In the genomic region with DNA sequence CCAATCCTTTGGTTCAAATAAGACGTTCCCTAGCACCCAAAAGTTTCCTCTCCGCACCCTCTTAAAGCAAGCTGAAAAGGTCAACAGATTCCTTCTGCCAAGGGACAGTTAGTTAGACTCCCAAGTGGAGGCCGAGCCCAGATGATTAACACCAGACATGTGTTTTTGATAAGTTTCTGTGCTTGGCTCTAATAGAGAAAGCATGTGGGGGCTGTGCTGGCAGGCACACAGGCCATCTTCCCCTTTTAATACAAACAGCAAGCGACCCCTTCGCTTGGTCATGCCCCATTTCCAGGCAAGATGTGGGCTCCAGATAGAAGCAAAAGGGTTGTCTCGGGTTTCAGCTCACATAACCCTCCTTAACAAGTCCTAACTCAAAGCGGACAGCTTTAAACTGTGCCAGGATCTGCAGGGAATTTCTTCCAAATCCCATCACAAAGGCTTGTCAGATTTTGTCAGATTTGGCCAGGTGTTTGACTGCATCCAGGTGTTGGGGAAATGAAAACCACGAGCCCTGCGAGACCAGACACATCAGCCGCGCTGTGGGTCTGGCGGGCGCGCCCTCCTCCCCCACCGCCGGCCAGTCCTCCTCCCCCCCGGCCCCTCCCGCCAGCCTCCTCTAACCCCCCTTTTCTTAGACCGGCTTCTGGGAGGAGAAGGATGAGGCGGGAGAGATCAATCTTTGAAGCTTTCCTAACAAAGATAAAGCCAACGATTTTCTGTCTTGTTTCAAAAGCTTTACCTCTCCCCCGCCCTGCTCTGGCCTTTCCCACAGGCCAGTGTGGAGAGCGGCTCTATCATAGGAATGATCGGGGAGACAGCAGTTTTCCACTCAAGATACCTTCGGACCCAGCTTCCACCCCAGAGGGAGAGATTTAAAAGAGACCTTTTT, we compare ENCODE assay signal across 1 cellular context.
TF ChIP-seq lines count a peak whose summit lies in the region.

No MANE protein-coding gene starts in this region.

TF ChIP-seq in HEK293, 187 proteins besides CTCF, POLR2A, EP300 and RAD21 (continued from another document and continues in another):
- TF ChIP-seq ZSCAN23 (tag by site-specific recombination; IDR thresholded peaks at IDR 0.05) = no peak; the same call in 1 of the 2 replicates
- TF ChIP-seq ZNF549 (tag by site-specific recombination; IDR thresholded peaks at IDR 0.05) = no peak
- no peak for TF ChIP-seq ZNF157 (tag by site-specific recombination; IDR thresholded peaks at IDR 0.05)
- TF ChIP-seq ZNF335 (tag by site-specific recombination; conservative IDR thresholded peaks at IDR 0.05) = peak; percentile 17
- TF ChIP-seq ZNF324 (tag by site-specific recombination; IDR thresholded peaks at IDR 0.05) = no peak
- no peak for TF ChIP-seq MYNN (tag by site-specific recombination; IDR thresholded peaks at IDR 0.05; ENCODE audit: borderline replicate concordance)
- TF ChIP-seq, protein P1, sequence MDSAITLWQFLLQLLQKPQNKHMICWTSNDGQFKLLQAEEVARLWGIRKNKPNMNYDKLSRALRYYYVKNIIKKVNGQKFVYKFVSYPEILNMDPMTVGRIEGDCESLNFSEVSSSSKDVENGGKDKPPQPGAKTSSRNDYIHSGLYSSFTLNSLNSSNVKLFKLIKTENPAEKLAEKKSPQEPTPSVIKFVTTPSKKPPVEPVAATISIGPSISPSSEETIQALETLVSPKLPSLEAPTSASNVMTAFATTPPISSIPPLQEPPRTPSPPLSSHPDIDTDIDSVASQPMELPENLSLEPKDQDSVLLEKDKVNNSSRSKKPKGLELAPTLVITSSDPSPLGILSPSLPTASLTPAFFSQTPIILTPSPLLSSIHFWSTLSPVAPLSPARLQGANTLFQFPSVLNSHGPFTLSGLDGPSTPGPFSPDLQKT (IDR thresholded peaks at IDR 0.05; ENCODE audit: borderline replicate concordance, low read depth, low read length) = no peak
- no peak for TF ChIP-seq ZNF132 (tag by site-specific recombination; IDR thresholded peaks at IDR 0.05; ENCODE audit: borderline replicate concordance)
- TF ChIP-seq, protein P2, sequence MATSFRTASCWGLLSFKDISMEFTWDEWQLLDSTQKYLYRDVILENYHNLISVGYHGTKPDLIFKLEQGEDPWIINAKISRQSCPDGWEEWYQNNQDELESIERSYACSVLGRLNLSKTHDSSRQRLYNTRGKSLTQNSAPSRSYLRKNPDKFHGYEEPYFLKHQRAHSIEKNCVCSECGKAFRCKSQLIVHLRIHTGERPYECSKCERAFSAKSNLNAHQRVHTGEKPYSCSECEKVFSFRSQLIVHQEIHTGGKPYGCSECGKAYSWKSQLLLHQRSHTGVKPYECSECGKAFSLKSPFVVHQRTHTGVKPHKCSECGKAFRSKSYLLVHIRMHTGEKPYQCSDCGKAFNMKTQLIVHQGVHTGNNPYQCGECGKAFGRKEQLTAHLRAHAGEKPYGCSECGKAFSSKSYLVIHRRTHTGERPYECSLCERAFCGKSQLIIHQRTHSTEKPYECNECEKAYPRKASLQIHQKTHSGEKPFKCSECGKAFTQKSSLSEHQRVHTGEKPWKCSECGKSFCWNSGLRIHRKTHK (tag by site-specific recombination; IDR thresholded peaks at IDR 0.05) = no peak
- TF ChIP-seq, protein P3, sequence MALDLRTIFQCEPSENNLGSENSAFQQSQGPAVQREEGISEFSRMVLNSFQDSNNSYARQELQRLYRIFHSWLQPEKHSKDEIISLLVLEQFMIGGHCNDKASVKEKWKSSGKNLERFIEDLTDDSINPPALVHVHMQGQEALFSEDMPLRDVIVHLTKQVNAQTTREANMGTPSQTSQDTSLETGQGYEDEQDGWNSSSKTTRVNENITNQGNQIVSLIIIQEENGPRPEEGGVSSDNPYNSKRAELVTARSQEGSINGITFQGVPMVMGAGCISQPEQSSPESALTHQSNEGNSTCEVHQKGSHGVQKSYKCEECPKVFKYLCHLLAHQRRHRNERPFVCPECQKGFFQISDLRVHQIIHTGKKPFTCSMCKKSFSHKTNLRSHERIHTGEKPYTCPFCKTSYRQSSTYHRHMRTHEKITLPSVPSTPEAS (tag by site-specific recombination; IDR thresholded peaks at IDR 0.05) = peak; percentile 45
- TF ChIP-seq, protein P4, sequence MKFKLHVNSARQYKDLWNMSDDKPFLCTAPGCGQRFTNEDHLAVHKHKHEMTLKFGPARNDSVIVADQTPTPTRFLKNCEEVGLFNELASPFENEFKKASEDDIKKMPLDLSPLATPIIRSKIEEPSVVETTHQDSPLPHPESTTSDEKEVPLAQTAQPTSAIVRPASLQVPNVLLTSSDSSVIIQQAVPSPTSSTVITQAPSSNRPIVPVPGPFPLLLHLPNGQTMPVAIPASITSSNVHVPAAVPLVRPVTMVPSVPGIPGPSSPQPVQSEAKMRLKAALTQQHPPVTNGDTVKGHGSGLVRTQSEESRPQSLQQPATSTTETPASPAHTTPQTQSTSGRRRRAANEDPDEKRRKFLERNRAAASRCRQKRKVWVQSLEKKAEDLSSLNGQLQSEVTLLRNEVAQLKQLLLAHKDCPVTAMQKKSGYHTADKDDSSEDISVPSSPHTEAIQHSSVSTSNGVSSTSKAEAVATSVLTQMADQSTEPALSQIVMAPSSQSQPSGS (tag by site-specific recombination; IDR thresholded peaks at IDR 0.05; ENCODE audit: low read depth) = no peak
- TF ChIP-seq KLF16 (tag by site-specific recombination; IDR thresholded peaks at IDR 0.05) = no peak
- TF ChIP-seq ZSCAN16 (tag by site-specific recombination; IDR thresholded peaks at IDR 0.05) = no peak
- TF ChIP-seq YY1 (tag by site-specific recombination; IDR thresholded peaks at IDR 0.05) = peak; percentile 33; the same call in 1 of the 2 replicates
- TF ChIP-seq ZNF366 (tag by site-specific recombination; conservative IDR thresholded peaks at IDR 0.05) = peak; percentile 68
- TF ChIP-seq ZEB2 (tag by site-specific recombination; IDR thresholded peaks at IDR 0.05) = peak; percentile 98
- TF ChIP-seq, protein P5, sequence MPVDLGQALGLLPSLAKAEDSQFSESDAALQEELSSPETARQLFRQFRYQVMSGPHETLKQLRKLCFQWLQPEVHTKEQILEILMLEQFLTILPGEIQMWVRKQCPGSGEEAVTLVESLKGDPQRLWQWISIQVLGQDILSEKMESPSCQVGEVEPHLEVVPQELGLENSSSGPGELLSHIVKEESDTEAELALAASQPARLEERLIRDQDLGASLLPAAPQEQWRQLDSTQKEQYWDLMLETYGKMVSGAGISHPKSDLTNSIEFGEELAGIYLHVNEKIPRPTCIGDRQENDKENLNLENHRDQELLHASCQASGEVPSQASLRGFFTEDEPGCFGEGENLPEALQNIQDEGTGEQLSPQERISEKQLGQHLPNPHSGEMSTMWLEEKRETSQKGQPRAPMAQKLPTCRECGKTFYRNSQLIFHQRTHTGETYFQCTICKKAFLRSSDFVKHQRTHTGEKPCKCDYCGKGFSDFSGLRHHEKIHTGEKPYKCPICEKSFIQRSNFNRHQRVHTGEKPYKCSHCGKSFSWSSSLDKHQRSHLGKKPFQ (tag by site-specific recombination; IDR thresholded peaks at IDR 0.05) = 0 out of 2 replicates have a peak, but pooled peaks have one; percentile 23
- TF ChIP-seq, protein P6, sequence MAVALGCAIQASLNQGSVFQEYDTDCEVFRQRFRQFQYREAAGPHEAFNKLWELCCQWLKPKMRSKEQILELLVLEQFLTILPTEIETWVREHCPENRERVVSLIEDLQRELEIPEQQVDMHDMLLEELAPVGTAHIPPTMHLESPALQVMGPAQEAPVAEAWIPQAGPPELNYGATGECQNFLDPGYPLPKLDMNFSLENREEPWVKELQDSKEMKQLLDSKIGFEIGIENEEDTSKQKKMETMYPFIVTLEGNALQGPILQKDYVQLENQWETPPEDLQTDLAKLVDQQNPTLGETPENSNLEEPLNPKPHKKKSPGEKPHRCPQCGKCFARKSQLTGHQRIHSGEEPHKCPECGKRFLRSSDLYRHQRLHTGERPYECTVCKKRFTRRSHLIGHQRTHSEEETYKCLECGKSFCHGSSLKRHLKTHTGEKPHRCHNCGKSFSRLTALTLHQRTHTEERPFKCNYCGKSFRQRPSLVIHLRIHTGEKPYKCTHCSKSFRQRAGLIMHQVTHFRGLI (tag by site-specific recombination; IDR thresholded peaks at IDR 0.05) = peak; percentile 58; the same call in 1 of the 2 replicates
- TF ChIP-seq ZNF701 (tag by site-specific recombination; IDR thresholded peaks at IDR 0.05) = no peak
- TF ChIP-seq EGR2 (tag by site-specific recombination; IDR thresholded peaks at IDR 0.05; ENCODE audit: low read depth) = no peak
- no peak for TF ChIP-seq ZNF133 (tag by site-specific recombination; IDR thresholded peaks at IDR 0.05)
- TF ChIP-seq ZNF830 (tag by site-specific recombination; IDR thresholded peaks at IDR 0.05; ENCODE audit: low read depth) = no peak
- peak; percentile 50 for TF ChIP-seq ZNF660 (tag by site-specific recombination; IDR thresholded peaks at IDR 0.05)
- no peak for TF ChIP-seq ZNF10 (tag by site-specific recombination; IDR thresholded peaks at IDR 0.05)
- TF ChIP-seq, protein P7, sequence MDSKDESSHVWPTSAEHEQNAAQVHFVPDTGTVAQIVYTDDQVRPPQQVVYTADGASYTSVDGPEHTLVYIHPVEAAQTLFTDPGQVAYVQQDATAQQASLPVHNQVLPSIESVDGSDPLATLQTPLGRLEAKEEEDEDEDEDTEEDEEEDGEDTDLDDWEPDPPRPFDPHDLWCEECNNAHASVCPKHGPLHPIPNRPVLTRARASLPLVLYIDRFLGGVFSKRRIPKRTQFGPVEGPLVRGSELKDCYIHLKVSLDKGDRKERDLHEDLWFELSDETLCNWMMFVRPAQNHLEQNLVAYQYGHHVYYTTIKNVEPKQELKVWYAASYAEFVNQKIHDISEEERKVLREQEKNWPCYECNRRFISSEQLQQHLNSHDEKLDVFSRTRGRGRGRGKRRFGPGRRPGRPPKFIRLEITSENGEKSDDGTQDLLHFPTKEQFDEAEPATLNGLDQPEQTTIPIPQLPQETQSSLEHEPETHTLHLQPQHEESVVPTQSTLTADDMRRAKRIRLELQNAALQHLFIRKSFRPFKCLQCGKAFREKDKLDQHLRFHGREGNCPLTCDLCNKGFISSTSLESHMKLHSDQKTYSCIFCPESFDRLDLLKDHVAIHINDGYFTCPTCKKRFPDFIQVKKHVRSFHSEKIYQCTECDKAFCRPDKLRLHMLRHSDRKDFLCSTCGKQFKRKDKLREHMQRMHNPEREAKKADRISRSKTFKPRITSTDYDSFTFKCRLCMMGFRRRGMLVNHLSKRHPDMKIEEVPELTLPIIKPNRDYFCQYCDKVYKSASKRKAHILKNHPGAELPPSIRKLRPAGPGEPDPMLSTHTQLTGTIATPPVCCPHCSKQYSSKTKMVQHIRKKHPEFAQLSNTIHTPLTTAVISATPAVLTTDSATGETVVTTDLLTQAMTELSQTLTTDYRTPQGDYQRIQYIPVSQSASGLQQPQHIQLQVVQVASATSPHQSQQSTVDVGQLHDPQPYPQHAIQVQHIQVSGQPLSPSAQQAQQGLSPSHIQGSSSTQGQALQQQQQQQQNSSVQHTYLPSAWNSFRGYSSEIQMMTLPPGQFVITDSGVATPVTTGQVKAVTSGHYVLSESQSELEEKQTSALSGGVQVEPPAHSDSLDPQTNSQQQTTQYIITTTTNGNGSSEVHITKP (tag by site-specific recombination; IDR thresholded peaks at IDR 0.05) = peak; percentile 40; the same call in 1 of the 2 replicates
- TF ChIP-seq KLF9 (tag by site-specific recombination; IDR thresholded peaks at IDR 0.05; ENCODE audit: low read depth) = peak; percentile 25; the same call in 1 of the 2 replicates
- TF ChIP-seq ZNF610 (tag by site-specific recombination; IDR thresholded peaks at IDR 0.05; ENCODE audit: borderline replicate concordance) = peak; percentile 32; the same call in 1 of the 2 replicates
- TF ChIP-seq IKZF3 (tag by site-specific recombination; IDR thresholded peaks at IDR 0.05) = peak; percentile 84
- TF ChIP-seq, protein P8, sequence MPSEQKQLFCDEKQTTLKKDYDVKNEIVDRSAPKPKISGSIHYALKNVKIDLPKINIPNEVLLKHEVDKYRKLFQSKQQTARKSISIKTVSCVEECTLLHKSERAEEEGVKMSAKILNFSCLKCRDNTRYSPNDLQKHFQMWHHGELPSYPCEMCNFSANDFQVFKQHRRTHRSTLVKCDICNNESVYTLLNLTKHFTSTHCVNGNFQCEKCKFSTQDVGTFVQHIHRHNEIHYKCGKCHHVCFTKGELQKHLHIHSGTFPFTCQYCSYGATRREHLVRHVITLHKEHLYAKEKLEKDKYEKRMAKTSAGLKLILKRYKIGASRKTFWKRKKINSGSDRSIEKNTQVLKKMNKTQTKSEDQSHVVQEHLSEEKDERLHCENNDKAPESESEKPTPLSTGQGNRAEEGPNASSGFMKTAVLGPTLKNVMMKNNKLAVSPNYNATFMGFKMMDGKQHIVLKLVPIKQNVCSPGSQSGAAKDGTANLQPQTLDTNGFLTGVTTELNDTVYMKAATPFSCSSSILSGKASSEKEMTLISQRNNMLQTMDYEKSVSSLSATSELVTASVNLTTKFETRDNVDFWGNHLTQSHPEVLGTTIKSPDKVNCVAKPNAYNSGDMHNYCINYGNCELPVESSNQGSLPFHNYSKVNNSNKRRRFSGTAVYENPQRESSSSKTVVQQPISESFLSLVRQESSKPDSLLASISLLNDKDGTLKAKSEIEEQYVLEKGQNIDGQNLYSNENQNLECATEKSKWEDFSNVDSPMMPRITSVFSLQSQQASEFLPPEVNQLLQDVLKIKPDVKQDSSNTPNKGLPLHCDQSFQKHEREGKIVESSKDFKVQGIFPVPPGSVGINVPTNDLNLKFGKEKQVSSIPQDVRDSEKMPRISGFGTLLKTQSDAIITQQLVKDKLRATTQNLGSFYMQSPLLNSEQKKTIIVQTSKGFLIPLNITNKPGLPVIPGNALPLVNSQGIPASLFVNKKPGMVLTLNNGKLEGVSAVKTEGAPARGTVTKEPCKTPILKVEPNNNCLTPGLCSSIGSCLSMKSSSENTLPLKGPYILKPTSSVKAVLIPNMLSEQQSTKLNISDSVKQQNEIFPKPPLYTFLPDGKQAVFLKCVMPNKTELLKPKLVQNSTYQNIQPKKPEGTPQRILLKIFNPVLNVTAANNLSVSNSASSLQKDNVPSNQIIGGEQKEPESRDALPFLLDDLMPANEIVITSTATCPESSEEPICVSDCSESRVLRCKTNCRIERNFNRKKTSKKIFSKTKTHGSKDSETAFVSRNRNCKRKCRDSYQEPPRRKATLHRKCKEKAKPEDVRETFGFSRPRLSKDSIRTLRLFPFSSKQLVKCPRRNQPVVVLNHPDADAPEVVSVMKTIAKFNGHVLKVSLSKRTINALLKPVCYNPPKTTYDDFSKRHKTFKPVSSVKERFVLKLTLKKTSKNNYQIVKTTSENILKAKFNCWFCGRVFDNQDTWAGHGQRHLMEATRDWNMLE (tag by site-specific recombination; conservative IDR thresholded peaks at IDR 0.05; ENCODE audit: low read depth) = no peak
- TF ChIP-seq ZNF473 (tag by site-specific recombination; IDR thresholded peaks at IDR 0.05) = no peak
- no peak for TF ChIP-seq ZNF202 (tag by site-specific recombination; IDR thresholded peaks at IDR 0.05; ENCODE audit: borderline replicate concordance)
- peak; percentile 91 for TF ChIP-seq FEZF1 (tag by site-specific recombination; IDR thresholded peaks at IDR 0.05)
- no peak; the same call in none of the 2 replicates for TF ChIP-seq BCL11A (tag by site-specific recombination; IDR thresholded peaks at IDR 0.05; ENCODE audit: low read depth)
- TF ChIP-seq, protein P9, sequence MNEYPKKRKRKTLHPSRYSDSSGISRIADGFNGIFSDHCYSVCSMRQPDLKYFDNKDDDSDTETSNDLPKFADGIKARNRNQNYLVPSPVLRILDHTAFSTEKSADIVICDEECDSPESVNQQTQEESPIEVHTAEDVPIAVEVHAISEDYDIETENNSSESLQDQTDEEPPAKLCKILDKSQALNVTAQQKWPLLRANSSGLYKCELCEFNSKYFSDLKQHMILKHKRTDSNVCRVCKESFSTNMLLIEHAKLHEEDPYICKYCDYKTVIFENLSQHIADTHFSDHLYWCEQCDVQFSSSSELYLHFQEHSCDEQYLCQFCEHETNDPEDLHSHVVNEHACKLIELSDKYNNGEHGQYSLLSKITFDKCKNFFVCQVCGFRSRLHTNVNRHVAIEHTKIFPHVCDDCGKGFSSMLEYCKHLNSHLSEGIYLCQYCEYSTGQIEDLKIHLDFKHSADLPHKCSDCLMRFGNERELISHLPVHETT (tag by site-specific recombination; IDR thresholded peaks at IDR 0.05) = peak; percentile 47; the same call in 1 of the 2 replicates
- TF ChIP-seq TCF7L2 (IDR thresholded peaks at IDR 0.05; ENCODE audit: borderline replicate concordance, low read depth, low read length) = no peak
- no peak for TF ChIP-seq HOXD13 (CRISPR knock-in tag; IDR thresholded peaks at IDR 0.05; ENCODE audit: borderline replicate concordance)
